In genomic region chr1:46941135-46941694, GRCh38 we compare ENCODE assay signal across 23 cellular contexts. TPM values are rescaled to one million over a fixed set of nuclear protein-coding genes. Genes with fewer than 3 reads are reported as not detected.
"Had no signal": no experiment of that assay in that cellular context is flagged by ENCODE, and none has a peak within 500 bp of the region (broad histone marks: within the 10 kb centered on the region; RNA-seq: fewer than 3 reads in every experiment).

A gene with protein sequence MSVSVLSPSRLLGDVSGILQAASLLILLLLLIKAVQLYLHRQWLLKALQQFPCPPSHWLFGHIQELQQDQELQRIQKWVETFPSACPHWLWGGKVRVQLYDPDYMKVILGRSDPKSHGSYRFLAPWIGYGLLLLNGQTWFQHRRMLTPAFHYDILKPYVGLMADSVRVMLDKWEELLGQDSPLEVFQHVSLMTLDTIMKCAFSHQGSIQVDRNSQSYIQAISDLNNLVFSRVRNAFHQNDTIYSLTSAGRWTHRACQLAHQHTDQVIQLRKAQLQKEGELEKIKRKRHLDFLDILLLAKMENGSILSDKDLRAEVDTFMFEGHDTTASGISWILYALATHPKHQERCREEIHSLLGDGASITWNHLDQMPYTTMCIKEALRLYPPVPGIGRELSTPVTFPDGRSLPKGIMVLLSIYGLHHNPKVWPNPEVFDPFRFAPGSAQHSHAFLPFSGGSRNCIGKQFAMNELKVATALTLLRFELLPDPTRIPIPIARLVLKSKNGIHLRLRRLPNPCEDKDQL (minus strand): TSS chr1:46941476. CDS start chr1:46941433, 43 bp downstream.

- H3K4me3 Mint-ChIP-seq: endodermal cell; naive thymus-derived CD8-positive, alpha-beta T cell; neural progenitor cell had no signal

- H3K36me3 Mint-ChIP-seq: naive thymus-derived CD8-positive, alpha-beta T cell; neural progenitor cell had no signal

- DNase-seq: caudate nucleus; colonic mucosa; dermis blood vessel endothelial cell; effector CD4-positive, alpha-beta T cell; endodermal cell; foreskin melanocyte; head of caudate nucleus; hippocampal formation; kidney glomerular epithelial cell; left lung; mesenchymal stem cell; naive thymus-derived CD8-positive, alpha-beta T cell; occipital lobe; psoas muscle; retina; stimulated activated CD4-positive, alpha-beta T cell treated with anti-CD3 and anti-CD28 coated beads, Interleukin-12 subunit alpha, Interleukin-12 subunit beta, amount 100 ng/mL, for 4 hours; stimulated activated naive CD8-positive, alpha-beta T cell treated with anti-CD3 and anti-CD28 coated beads, Interleukin-15, Interleukin-2, amounts not matched to agents 100 U/mL and 50 U/mL, for 24 hours; tibial artery; upper lobe of left lung; uterus had no signal

- H3K9ac ChIP-seq: neural progenitor cell had no signal

- H3K27ac ChIP-seq: colonic mucosa, neural progenitor cell, psoas muscle, tibial artery, upper lobe of left lung, uterus had no signal

- ATAC-seq: naive thymus-derived CD8-positive, alpha-beta T cell; psoas muscle; sciatic nerve; stimulated activated naive CD8-positive, alpha-beta T cell treated with anti-CD3 and anti-CD28 coated beads, Interleukin-15, Interleukin-2, amounts not matched to agents 100 U/mL and 50 U/mL, for 24 hours had no signal

- H3K9me3 ChIP-seq: colonic mucosa, left lung, psoas muscle, tibial artery, upper lobe of left lung, uterus had no signal

- H3K4me3 ChIP-seq: colonic mucosa, left lung, lung, neural progenitor cell, psoas muscle, tibial artery, upper lobe of left lung, uterus had no signal

- H3K4me1 Mint-ChIP-seq: naive thymus-derived CD8-positive, alpha-beta T cell; neural progenitor cell had no signal

- H3K4me1 ChIP-seq: colonic mucosa, left lung, neural progenitor cell, psoas muscle, tibial artery, uterus had no signal

- H2AFZ ChIP-seq: neural progenitor cell had no signal

- H3K36me3 ChIP-seq: colonic mucosa, left lung, neural progenitor cell, tibial artery, upper lobe of left lung, uterus had no signal

- H3K4me2 ChIP-seq: neural progenitor cell had no signal

- H3K27ac Mint-ChIP-seq: endodermal cell; naive thymus-derived CD8-positive, alpha-beta T cell; neural progenitor cell had no signal

- H3K27me3 ChIP-seq: colonic mucosa, left lung, neural progenitor cell, tibial artery, upper lobe of left lung, uterus had no signal

- H3K9me3 Mint-ChIP-seq: naive thymus-derived CD8-positive, alpha-beta T cell; neural progenitor cell had no signal

RNA-seq across cellular contexts. Expression of the gene that starts here (rescaled TPM):
- total RNA-seq: dermis blood vessel endothelial cell; left lung; lung; naive thymus-derived CD8-positive, alpha-beta T cell; occipital lobe; psoas muscle had no signal
- polyA plus RNA-seq: naive thymus-derived CD8-positive, alpha-beta T cell had no signal
